10 cellular contexts compared by ENCODE assay signal in genomic region chr15:96359772-96360498, GRCh38. TPM values are rescaled to one million over a fixed set of nuclear protein-coding genes. Genes with fewer than 3 reads are reported as not detected.
DNase-seq lines count a peak whose midpoint lies in the region; ATAC-seq and TF ChIP-seq lines count a peak whose summit lies in the region.
"Had no signal": no experiment of that assay in that cellular context is flagged by ENCODE, and none has a peak within 500 bp of the region (broad histone marks: within the 10 kb centered on the region; RNA-seq: fewer than 3 reads in every experiment).

No MANE protein-coding gene starts in this region.

- ATAC-seq in gastroesophageal sphincter: peak; percentile 59
- ATAC-seq in GM21529 (IDR thresholded peaks at IDR 0.05; ENCODE audit: unreplicated experiment): no peak

- peak overlapping the region; percentile 48 for H3K4me3 ChIP-seq in NT2/D1 (ENCODE audit: insufficient read length, low read depth)
- H3K4me3 ChIP-seq in gastroesophageal sphincter: peak overlapping the region; percentile 46 to 63
- peak overlapping the region; percentile 52 to 79 for H3K4me3 ChIP-seq in neuronal stem cell (ENCODE audit: low read length in 2 of 2)

- 42% methylated on average over 2 of the region's 46 CpGs; no CpG with 5 or more reads in 1 of the 2 donors for WGBS in gastroesophageal sphincter (ENCODE audit: low coverage in 1 of 2), 2 donors
- WGBS in neuronal stem cell (ENCODE audit: extremely low coverage in 2 of 2, insufficient read length in 2 of 2, insufficient replicate concordance in 1 of 2), 2 donors: no CpG with 5 or more reads among the region's 46 CpGs

- H3K27ac ChIP-seq in gastroesophageal sphincter (peak overlapping the region in 3 of 4 donors; percentile 61 to 98 (median 93)), neuronal stem cell (replicated peaks; ENCODE audit: low read length) (peak overlapping the region; percentile 67)

- no peak overlapping the region for H3K4ac ChIP-seq in neuronal stem cell (ENCODE audit: low read length)

- H3K14ac ChIP-seq in neuronal stem cell (ENCODE audit: low read length): no peak overlapping the region

- peak overlapping the region; percentile 95 for H3K18ac ChIP-seq in neuronal stem cell (ENCODE audit: low read length)

- H3K23ac ChIP-seq in neuronal stem cell (ENCODE audit: low read depth, low read length, poor library complexity): peak overlapping the region; percentile 75

- no peaks in the 10 kb centered on the region for H3K9me3 ChIP-seq in NT2/D1 (ENCODE audit: insufficient read depth, low read length)
- no peaks in the 10 kb centered on the region for H3K9me3 ChIP-seq in gastroesophageal sphincter
- H3K9me3 ChIP-seq in neuronal stem cell (replicated peaks in 1 of 2; ENCODE audit: control insufficient read depth in 2 of 2, insufficient read depth in 1 of 2, low read depth in 1 of 2, low read length in 2 of 2): no peaks in the 10 kb centered on the region

- H3K4me1 ChIP-seq in NT2/D1 (ENCODE audit: insufficient read depth, insufficient read length) (peaks cover 9% of the 10 kb centered on the region), gastroesophageal sphincter (peaks cover 0 to 64% (median 18%) of the 10 kb centered on the region in 3 donors), neuronal stem cell (ENCODE audit: control insufficient read depth in 2 of 2, insufficient read depth in 1 of 2, low read depth in 1 of 2, low read length in 2 of 2) (peaks cover 29 to 32% of the 10 kb centered on the region in 2 donors)

- no peak overlapping the region for H4K8ac ChIP-seq in neuronal stem cell (ENCODE audit: low read depth, low read length)

- H3K27me3 ChIP-seq in NT2/D1 (ENCODE audit: insufficient read depth, insufficient read length): peaks cover 98% of the 10 kb centered on the region
- no peaks in the 10 kb centered on the region for H3K27me3 ChIP-seq in gastroesophageal sphincter
- H3K27me3 ChIP-seq in neuronal stem cell (ENCODE audit: control insufficient read depth in 3 of 3, insufficient read depth in 3 of 3, low read depth in 1 of 3, low read length in 3 of 3): peaks cover 5 to 64% (median 39%) of the 10 kb centered on the region in 3 experiments

- no peak overlapping the region for H2BK12ac ChIP-seq in neuronal stem cell (ENCODE audit: low read length)

- H3K36me3 ChIP-seq in NT2/D1 (ENCODE audit: insufficient read depth, insufficient read length, low read length) (no peaks in the 10 kb centered on the region), gastroesophageal sphincter (no peaks in the 10 kb centered on the region), neuronal stem cell (replicated peaks in 1 of 2; ENCODE audit: control insufficient read depth in 2 of 2, insufficient read depth in 2 of 2, low read length in 2 of 2) (no peaks in the 10 kb centered on the region)

- TF ChIP-seq POLR2A in gastroesophageal sphincter (IDR thresholded peaks at IDR 0.05): no peak

- peak overlapping the region; percentile 64 for H2AK5ac ChIP-seq in neuronal stem cell (ENCODE audit: low read depth, low read length)

- H4K91ac ChIP-seq in neuronal stem cell (ENCODE audit: low read depth, low read length, poor library complexity): no peak overlapping the region

- H2BK120ac ChIP-seq in neuronal stem cell (ENCODE audit: low read depth, low read length): peak overlapping the region; percentile 68

- H3K9ac ChIP-seq in NT2/D1 (ENCODE audit: insufficient read length, low read depth) (peak overlapping the region; percentile 50), neuronal stem cell (ENCODE audit: low read depth, low read length, poor library complexity) (peak overlapping the region; percentile 86)

- H3K4me2 ChIP-seq in neuronal stem cell (ENCODE audit: insufficient read depth, low read length, poor library complexity, severe bottlenecking): peak overlapping the region; percentile 93

- H2BK5ac ChIP-seq in neuronal stem cell (ENCODE audit: low read length): no peak overlapping the region

- peak; percentile 72 for DNase-seq in AG08396 (ENCODE audit: low spot score)
- DNase-seq in NT2/D1 (ENCODE audit: low read depth, low spot score): no peak
- DNase-seq in neuronal stem cell (ENCODE audit: low spot score): no peak
- DNase-seq in superior temporal gyrus (ENCODE audit: extremely low spot score): no peak
- no peak for DNase-seq in NCI-H1092 treated with DMSO at 0.1 percent for 48 hours (lab: John Stamatoyannopoulos, UW)
- DNase-seq in NCI-H774 (lab: John Stamatoyannopoulos, UW): no peak
- DNase-seq: activated T-cell treated with anti-CD3 and anti-CD28 coated beads, Interleukin-2, amount 50 U/mL, for 48 hours; SIG-M5 had no signal

- no peak for TF ChIP-seq EP300 in gastroesophageal sphincter (IDR thresholded peaks at IDR 0.05)

- peak overlapping the region; percentile 95 for H2AFZ ChIP-seq in neuronal stem cell (ENCODE audit: low read length)

- no peak for TF ChIP-seq CTCF in gastroesophageal sphincter (IDR thresholded peaks at IDR 0.05)

- no peaks in the 10 kb centered on the region for H3K79me1 ChIP-seq in neuronal stem cell (ENCODE audit: low read depth, low read length)

- H2BK15ac ChIP-seq in neuronal stem cell (ENCODE audit: low read length): peak overlapping the region; percentile 87

RNA-seq across cellular contexts. Expression of gene NR2F2, which starts 29.4 kb away (rescaled TPM):
- 100 to 1,000 TPM in 1 of 4 donors, 10 to 100 TPM in 3; 82.7 to 126 (median 91.8) TPM for total RNA-seq in gastroesophageal sphincter
- polyA plus RNA-seq in neuronal stem cell (2013, experiment 1 of 2): 43.2 TPM
- 45.4 TPM for polyA plus RNA-seq in neuronal stem cell (2013, experiment 2 of 2)
